ENCODE assay signal across 20 cellular contexts in genomic region chr20:40551125-40551530, GRCh38.
DNase-seq lines count a peak whose midpoint lies in the region; ATAC-seq, FAIRE-seq and TF ChIP-seq lines count a peak whose summit lies in the region.
"Had no signal": no experiment of that assay in that cellular context is flagged by ENCODE, and none has a peak within 500 bp of the region (broad histone marks: within the 10 kb centered on the region; RNA-seq: fewer than 3 reads in every experiment).

No MANE protein-coding gene starts in this region.

- intact Hi-C loops in HepG2 (cut with micrococcal nuclease; ENCODE audit: unreplicated experiment): no loop called here
- intact Hi-C loops in tibial artery (cut with DNase I; ENCODE audit: low total_unique reads): no loop called here

- H3K4me1 ChIP-seq in HepG2 (ENCODE audit: insufficient read depth, low read length) (0 out of 2 replicates have a peak, but pooled peaks cover 5% of the 10 kb centered on the region), tibial artery (peaks cover 0 to 3% (median 0%) of the 10 kb centered on the region in 4 donors)

- H3K27me3 ChIP-seq in HepG2 (ENCODE audit: control insufficient read depth in 1 of 2, insufficient read depth in 2 of 2, low read length in 2 of 2) (no peaks in the 10 kb centered on the region), tibial artery (peaks cover 0 to 3% of the 10 kb centered on the region in 2 donors)

- peak; percentile 30 for ATAC-seq in esophagus mucosa
- ATAC-seq in HepG2: peak; percentile 84
- ATAC-seq: PC-3 had no signal

- no peak for FAIRE-seq in HepG2 (lab: Jason Lieb, UNC)
- FAIRE-seq: GM19239 had no signal

- in situ Hi-C loops in HepG2 (cut with HindIII; ENCODE audit: extremely low pct_ligation_motif_present, low pct_unique_long_range_greater_than_20kb): no loop called here

- TF ChIP-seq CTCF in HepG2 (CRISPR knock-in tag; IDR thresholded peaks at IDR 0.05): 0 out of 2 replicates have a peak, but pooled peaks have one; percentile 19
- no peak for TF ChIP-seq CTCF in tibial artery (IDR thresholded peaks at IDR 0.05)

- DNase-seq in M059J (ENCODE audit: low read depth): peak; percentile 23
- DNase-seq in HepG2 (ENCODE audit: low spot score): no peak
- peak; percentile 45 to 70 for DNase-seq in tibial artery
- no peak for DNase-seq in kidney tubule cell (ENCODE audit: low spot score)
- DNase-seq in COLO829 (ENCODE audit: low spot score): no peak
- DNase-seq in NCI-H510A treated with DMSO at 0.1 percent for 48 hours (lab: John Stamatoyannopoulos, UW): no peak
- DNase-seq: ACHN; CD4-positive, CD25-positive, alpha-beta regulatory T cell; DND-41; GDM1; NCI-H1417; NCI-H2029 treated with DMSO at 0.1 percent for 48 hours; NCI-H345; NCI-H748 treated with DMSO at 0.1 percent for 48 hours; PC-3 had no signal

- TF ChIP-seq EP300 in HepG2 (IDR thresholded peaks at IDR 0.05; ENCODE audit: low read depth in 2 of 2, low read length in 2 of 2) (peak in 1 of 2 experiments; percentile 10; a peak in 2 of 4 replicates), HepG2 (CRISPR knock-in tag; IDR thresholded peaks at IDR 0.05; ENCODE audit: borderline replicate concordance) (no peak)

- no peaks in the 10 kb centered on the region for H3K79me2 ChIP-seq in HepG2 (ENCODE audit: insufficient read depth, low read length)

- H3K9ac ChIP-seq in HepG2 (ENCODE audit: insufficient read depth, low read depth, low read length): no peak overlapping the region
- H3K9ac ChIP-seq: KMS-11 had no signal

- H3K4me2 ChIP-seq in HepG2 (ENCODE audit: low read depth, low read length): no peak overlapping the region
- H3K4me2 ChIP-seq: KMS-11 had no signal

- no peaks in the 10 kb centered on the region for H4K20me1 ChIP-seq in HepG2 (ENCODE audit: insufficient read depth, low read length)

- H3K27ac ChIP-seq in HepG2 (ENCODE audit: extremely low read length, insufficient read depth, low read length) (no peak overlapping the region), tibial artery (no peak overlapping the region)
- H3K27ac ChIP-seq: HL-60, KMS-11, SK-N-MC had no signal

- 13% methylated on average over 1 of the region's 1 CpG for WGBS in HepG2 (ENCODE audit: low lambda C conversion rate)

- H3K9me3 ChIP-seq in HepG2 (ENCODE audit: low read length) (no peaks in the 10 kb centered on the region), tibial artery (peaks cover 0 to 5% (median 4%) of the 10 kb centered on the region in 3 donors)

- no peak overlapping the region for H2AFZ ChIP-seq in HepG2 (ENCODE audit: low read length)

- CTCF ChIA-PET in HepG2 (lab: Yijun Ruan, JAX; ENCODE audit: low intra/inter-chr PET ratio, low total read pairs): no interaction called here

- H3K4me3 ChIP-seq in HepG2 (replicated peaks in 1 of 3; ENCODE audit: insufficient read depth in 1 of 3, low read depth in 2 of 3, low read length in 3 of 3) (no peak overlapping the region), tibial artery (no peak overlapping the region)
- H3K4me3 ChIP-seq: SK-N-MC had no signal

- H3K36me3 ChIP-seq in HepG2 (replicated peaks in 1 of 2; ENCODE audit: control insufficient read depth in 1 of 2, insufficient read depth in 2 of 2, low read length in 2 of 2) (no peaks in the 10 kb centered on the region), tibial artery (no peaks in the 10 kb centered on the region)

- BruUV-seq in HepG2 (replicated peaks; lab: Mats Ljungman, UMichigan): no TSS peak

- POLR2A ChIA-PET in HepG2 (lab: Yijun Ruan, JAX): no interaction called here

- no peak for TF ChIP-seq RAD21 in HepG2 (CRISPR knock-in tag; IDR thresholded peaks at IDR 0.05)

- no peak for TF ChIP-seq POLR2A in HepG2 (IDR thresholded peaks at IDR 0.05; ENCODE audit: insufficient read depth in 1 of 2, low read depth in 2 of 2, low read length in 2 of 2)

TF ChIP-seq in HepG2, 621 proteins besides CTCF, POLR2A, EP300 and RAD21:
- peak; percentile 40; the same call in 1 of the 2 replicates for TF ChIP-seq ETV5 (CRISPR knock-in tag; IDR thresholded peaks at IDR 0.05; ENCODE audit: borderline replicate concordance)
- peak; percentile 43; the same call in 1 of the 2 replicates for TF ChIP-seq GABPB1 (CRISPR knock-in tag; IDR thresholded peaks at IDR 0.05)
- peak in 1 of 2 experiments; percentile 60; a peak in 1 of 4 replicates for TF ChIP-seq ATF4 (CRISPR knock-in tag; IDR thresholded peaks at IDR 0.05)
- no peak for TF ChIP-seq ZFP41 (CRISPR knock-in tag; IDR thresholded peaks at IDR 0.05; ENCODE audit: borderline replicate concordance)
- TF ChIP-seq CEBPB (IDR thresholded peaks at IDR 0.05; ENCODE audit: borderline replicate concordance, low read depth, low read length): peak; percentile 97
- no peak for TF ChIP-seq HOXA7 (CRISPR knock-in tag; IDR thresholded peaks at IDR 0.05)
- TF ChIP-seq ZNF180 (CRISPR knock-in tag; IDR thresholded peaks at IDR 0.05; ENCODE audit: borderline replicate concordance, low read depth): no peak
- peak; percentile 74; the same call in 1 of the 2 replicates for TF ChIP-seq TRIM24 (CRISPR knock-in tag; IDR thresholded peaks at IDR 0.05)
- TF ChIP-seq CEBPG (CRISPR knock-in tag; IDR thresholded peaks at IDR 0.05): peak; percentile 79
- TF ChIP-seq ZNF672 (CRISPR knock-in tag; IDR thresholded peaks at IDR 0.05): no peak
- no peak for TF ChIP-seq GZF1 (CRISPR knock-in tag; IDR thresholded peaks at IDR 0.05)
- no peak for TF ChIP-seq U2AF1 (optimal IDR thresholded peaks at IDR 0.05; ENCODE audit: low read depth, low read length)
- TF ChIP-seq BATF2 (CRISPR knock-in tag; IDR thresholded peaks at IDR 0.05): no peak
- TF ChIP-seq NR2F2 (IDR thresholded peaks at IDR 0.05; ENCODE audit: borderline replicate concordance, low read depth): 0 out of 2 replicates have a peak, but pooled peaks have one; percentile 27
- TF ChIP-seq MYC (CRISPR knock-in tag; IDR thresholded peaks at IDR 0.05; ENCODE audit: borderline replicate concordance): peak; percentile 58; the same call in 1 of the 2 replicates
- TF ChIP-seq CC2D1A (CRISPR knock-in tag; IDR thresholded peaks at IDR 0.05): no peak
- peak; percentile 50; the same call in 1 of the 2 replicates for TF ChIP-seq MAX (IDR thresholded peaks at IDR 0.05)
- TF ChIP-seq HNF4G (IDR thresholded peaks at IDR 0.05; ENCODE audit: borderline replicate concordance, low read depth, low read length): peak; percentile 47; the same call in 1 of the 2 replicates
- no peak for TF ChIP-seq HNF4G (CRISPR knock-in tag; IDR thresholded peaks at IDR 0.05; ENCODE audit: borderline replicate concordance, low read depth)
- peak; percentile 68 for TF ChIP-seq SALL1 (CRISPR knock-in tag; IDR thresholded peaks at IDR 0.05)
- peak; percentile 90 for TF ChIP-seq HNF4A (CRISPR knock-in tag; IDR thresholded peaks at IDR 0.05)
- peak; percentile 64 to 75; a peak in 3 of 4 replicates for TF ChIP-seq NR2F1 (CRISPR knock-in tag; IDR thresholded peaks at IDR 0.05)
- TF ChIP-seq GATAD2A (CRISPR knock-in tag; IDR thresholded peaks at IDR 0.05): no peak
- 0 out of 2 replicates have a peak, but pooled peaks have one; percentile 25 for TF ChIP-seq RARA (CRISPR knock-in tag; IDR thresholded peaks at IDR 0.05)
- TF ChIP-seq MBD4 (IDR thresholded peaks at IDR 0.05; ENCODE audit: borderline replicate concordance, low read length): no peak
- peak; percentile 50 for TF ChIP-seq NR2F6 (IDR thresholded peaks at IDR 0.05)
- TF ChIP-seq NR2F6 (CRISPR knock-in tag; IDR thresholded peaks at IDR 0.05): 0 out of 2 replicates have a peak, but pooled peaks have one; percentile 15
- TF ChIP-seq ZNF446 (CRISPR knock-in tag; IDR thresholded peaks at IDR 0.05): 0 out of 2 replicates have a peak, but pooled peaks have one; percentile 26

Comparison
In these comparisons a context has a peak if more than half of its experiments do, and no peak if none do; other contexts are left out.
1. DNase-seq: peak in M059J (single experiment) and tibial artery (2 of 2); none in HepG2 (single experiment), kidney tubule cell (single experiment), COLO829 (single experiment) and NCI-H510A treated with DMSO at 0.1 percent for 48 hours (single experiment).